Comparison of ENCODE assay signal across 11 cellular contexts in the genomic region with DNA sequence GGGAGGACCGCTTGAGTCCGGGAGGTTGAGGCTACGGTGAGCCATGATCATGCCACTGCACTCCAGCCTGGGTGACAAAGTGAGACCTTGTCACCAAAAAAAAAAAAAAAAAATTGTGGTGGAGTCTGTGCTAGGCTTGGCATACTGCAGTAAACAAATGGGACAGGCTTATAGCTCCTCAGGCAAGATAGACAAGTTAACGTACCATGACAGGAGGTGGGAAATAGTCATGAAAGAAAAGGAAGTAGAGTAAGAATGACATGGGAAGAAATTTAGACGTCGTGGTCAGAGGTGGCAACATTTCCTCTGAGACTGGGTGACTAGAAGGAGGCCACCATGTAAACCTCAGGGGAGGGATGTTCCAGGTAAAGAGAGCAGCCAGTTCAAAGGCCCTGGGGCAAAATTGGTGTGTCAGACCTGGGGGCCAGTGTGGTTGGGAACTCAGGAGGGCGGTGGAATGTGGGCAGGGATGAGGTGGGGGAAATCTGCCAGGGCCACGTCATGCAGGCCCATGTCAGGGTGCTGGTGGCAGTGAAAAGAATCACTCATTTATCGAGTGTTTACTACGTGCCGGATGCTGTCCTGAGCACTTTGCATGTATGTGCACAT. TPM values are rescaled to one million over a fixed set of nuclear protein-coding genes. Genes with fewer than 3 reads are reported as not detected.
DNase-seq lines count a peak whose midpoint lies in the region; ATAC-seq, FAIRE-seq and TF ChIP-seq lines count a peak whose summit lies in the region.
"Had no signal": no experiment of that assay in that cellular context is flagged by ENCODE, and none has a peak within 500 bp of the region (broad histone marks: within the 10 kb centered on the region; RNA-seq: fewer than 3 reads in every experiment).

No MANE protein-coding gene starts in this region.

- H4K20me1 ChIP-seq in DOHH2 (ENCODE audit: control insufficient read depth, insufficient read depth, low read depth, low read length) (peaks cover 33% of the 10 kb centered on the region), K562 (replicated peaks; ENCODE audit: control insufficient read depth, insufficient read depth, low read length) (peaks cover 35% of the 10 kb centered on the region), neural progenitor cell (ENCODE audit: low read depth) (peaks cover 81% of the 10 kb centered on the region)

- no peak overlapping the region for H4K8ac ChIP-seq in neuronal stem cell (ENCODE audit: low read depth, low read length)

- TF ChIP-seq POLR2A in K562 (conservative IDR thresholded peaks at IDR 0.05), result no peak; the same call in 1 of the 2 replicates

- no peaks in the 10 kb centered on the region for H3K9me2 ChIP-seq in DOHH2 (replicated peaks; ENCODE audit: control insufficient read depth, low read length)

- CTCF ChIA-PET in K562 (lab: Yijun Ruan, JAX; ENCODE audit: low intra/inter-chr PET ratio), result no interaction called here

- H2BK5ac ChIP-seq in neuronal stem cell (ENCODE audit: low read length), result no peak overlapping the region

- peaks cover 3% of the 10 kb centered on the region for H3K9me1 ChIP-seq in K562 (ENCODE audit: control insufficient read depth, insufficient read depth, low read length)

- H2BK120ac ChIP-seq in neuronal stem cell (ENCODE audit: low read depth, low read length), result no peak overlapping the region

- no peak overlapping the region for H3K14ac ChIP-seq in neuronal stem cell (ENCODE audit: low read length)

- H3K27ac Mint-ChIP-seq in T-helper 1 cell treated with Interleukin-12 subunit alpha and Interleukin-12 subunit beta and Interleukin-4 antibody, amounts not matched to agents 30 μg/mL and 1 μg/mL, for 36 hours, result peak overlapping the region; percentile 64
- H3K27ac Mint-ChIP-seq in neural progenitor cell, result no peak overlapping the region

- no peaks in the 10 kb centered on the region for H3K9me3 ChIP-seq in DOHH2 (ENCODE audit: control insufficient read depth, insufficient read depth, low read length)
- no peaks in the 10 kb centered on the region for H3K9me3 ChIP-seq in K562 (replicated peaks; ENCODE audit: control insufficient read depth, insufficient read depth, low read depth, low read length)
- H3K9me3 ChIP-seq in neural progenitor cell (ENCODE audit: low read depth), result no peaks in the 10 kb centered on the region
- H3K9me3 ChIP-seq in neuronal stem cell (replicated peaks in 1 of 2; ENCODE audit: control insufficient read depth in 2 of 2, insufficient read depth in 1 of 2, low read depth in 1 of 2, low read length in 2 of 2), result peaks cover 2 to 3% of the 10 kb centered on the region in 2 donors
- H3K9me3 ChIP-seq: thyroid gland had no signal

- FAIRE-seq in K562 (lab: Jason Lieb, UNC), result no peak

- intact Hi-C loops in K562 (cut with micrococcal nuclease), result no loop called here

- WGBS in K562 (ENCODE audit: insufficient coverage, low coverage, missing lambda C conversion rate), result 89% methylated on average over 7 of the region's 11 CpGs
- no CpG with 5 or more reads among the region's 11 CpGs for whole genome bisulfite sequencing in neuronal stem cell (ENCODE audit: extremely low coverage in 2 of 2, insufficient read length in 2 of 2, insufficient replicate concordance in 1 of 2), 2 donors

- H3K4me3 ChIP-seq in DOHH2 (ENCODE audit: low read length), result no peak overlapping the region
- no peak overlapping the region for H3K4me3 ChIP-seq in K562
- H3K4me3 ChIP-seq in neural progenitor cell, result no peak overlapping the region
- H3K4me3 ChIP-seq in neuronal stem cell (ENCODE audit: low read length in 2 of 2), result no peak overlapping the region
- H3K4me3 ChIP-seq: thyroid gland had no signal

- H2AFZ ChIP-seq in K562 (ENCODE audit: low read depth, low read length), result no peak overlapping the region
- no peak overlapping the region for H2AFZ ChIP-seq in neural progenitor cell (replicated peaks)
- H2AFZ ChIP-seq in neuronal stem cell (ENCODE audit: low read length), result no peak overlapping the region

- peaks cover 18% of the 10 kb centered on the region for H3K79me1 ChIP-seq in neuronal stem cell (ENCODE audit: low read depth, low read length)

- H3K4me3 Mint-ChIP-seq in T-helper 1 cell treated with Interleukin-12 subunit alpha and Interleukin-12 subunit beta and Interleukin-4 antibody, amounts not matched to agents 30 μg/mL and 1 μg/mL, for 36 hours, result peak overlapping the region; percentile 41
- H3K4me3 Mint-ChIP-seq in neural progenitor cell, result peak overlapping the region; percentile 12

- H3K4me2 ChIP-seq in DOHH2 (ENCODE audit: low read length), result peak overlapping the region; percentile 11; the same call in 1 of the 2 replicates
- no peak overlapping the region for H3K4me2 ChIP-seq in K562 (ENCODE audit: insufficient read depth, low read length)
- H3K4me2 ChIP-seq in neural progenitor cell, result no peak overlapping the region
- no peak overlapping the region for H3K4me2 ChIP-seq in neuronal stem cell (ENCODE audit: insufficient read depth, low read length, poor library complexity, severe bottlenecking)

- no peak for ATAC-seq in K562
- ATAC-seq in GM21529 (IDR thresholded peaks at IDR 0.05; ENCODE audit: unreplicated experiment), result no peak
- no peak for ATAC-seq in GM19328 (IDR thresholded peaks at IDR 0.05; ENCODE audit: unreplicated experiment)

- H3K27ac ChIP-seq in DOHH2 (ENCODE audit: low read depth, low read length) (no peak overlapping the region), K562 (ENCODE audit: extremely low read depth, low read depth, low read length) (no peak overlapping the region; the same call in 2 of the 3 replicates), neural progenitor cell (no peak overlapping the region), neuronal stem cell (replicated peaks; ENCODE audit: low read length) (no peak overlapping the region)
- H3K27ac ChIP-seq: thyroid gland had no signal

- peaks cover 51% of the 10 kb centered on the region for H3K36me3 Mint-ChIP-seq in T-helper 1 cell treated with Interleukin-12 subunit alpha and Interleukin-12 subunit beta and Interleukin-4 antibody, amounts not matched to agents 30 μg/mL and 1 μg/mL, for 36 hours (ENCODE audit: low read depth)
- H3K36me3 Mint-ChIP-seq in neural progenitor cell, result peaks cover 40% of the 10 kb centered on the region

- DNase-seq in K562 (ENCODE audit: extremely low read depth in 1 of 4, low spot score in 3 of 4) (no peak), neural progenitor cell (ENCODE audit: low spot score) (no peak), cerebellum (ENCODE audit: low spot score) (no peak), neuronal stem cell (ENCODE audit: low spot score) (no peak)
- DNase-seq: Calu3, NCI-H69, thyroid gland had no signal

- no peak overlapping the region for H2BK15ac ChIP-seq in neuronal stem cell (ENCODE audit: low read length)

- in situ Hi-C loops in K562 (cut with MboI), result no loop called here

- peaks cover 87% of the 10 kb centered on the region for H3K36me3 ChIP-seq in DOHH2 (ENCODE audit: control insufficient read depth, low read length)
- peaks cover 88% of the 10 kb centered on the region for H3K36me3 ChIP-seq in K562 (ENCODE audit: control insufficient read depth, insufficient read depth, low read length)
- H3K36me3 ChIP-seq in neural progenitor cell, result peaks cover 6% of the 10 kb centered on the region
- H3K36me3 ChIP-seq in neuronal stem cell (replicated peaks in 1 of 2; ENCODE audit: control insufficient read depth in 2 of 2, insufficient read depth in 2 of 2, low read length in 2 of 2), result peaks cover 55 to 90% of the 10 kb centered on the region in 2 donors

- H3K4me1 Mint-ChIP-seq in T-helper 1 cell treated with Interleukin-12 subunit alpha and Interleukin-12 subunit beta and Interleukin-4 antibody, amounts not matched to agents 30 μg/mL and 1 μg/mL, for 36 hours (ENCODE audit: low read depth), result peaks cover 48% of the 10 kb centered on the region
- H3K4me1 Mint-ChIP-seq in neural progenitor cell, result peaks cover 32% of the 10 kb centered on the region

- H3K27me3 ChIP-seq in DOHH2 (ENCODE audit: control insufficient read depth, low read length), result no peaks in the 10 kb centered on the region
- H3K27me3 ChIP-seq in K562 (ENCODE audit: control insufficient read depth in 2 of 2, insufficient read depth in 2 of 2, low read length in 2 of 2), result no peaks in the 10 kb centered on the region
- H3K27me3 ChIP-seq in neural progenitor cell, result no peaks in the 10 kb centered on the region
- H3K27me3 ChIP-seq in neuronal stem cell (ENCODE audit: control insufficient read depth in 3 of 3, insufficient read depth in 3 of 3, low read depth in 1 of 3, low read length in 3 of 3), result no peaks in the 10 kb centered on the region
- H3K27me3 ChIP-seq: thyroid gland had no signal

- TF ChIP-seq CTCF in DOHH2 (IDR thresholded peaks at IDR 0.05; ENCODE audit: low read depth, low read length, poor library complexity, severe bottlenecking) (no peak), K562 (IDR thresholded peaks at IDR 0.05 in 2 of 3, conservative IDR thresholded peaks at IDR 0.05 in 1 of 3; ENCODE audit: insufficient read depth in 2 of 3, low read depth in 1 of 3, low read length in 3 of 3) (no peak), neural progenitor cell (IDR thresholded peaks at IDR 0.05) (no peak)

- H3K9ac ChIP-seq in K562 (ENCODE audit: insufficient read depth in 1 of 2, low read depth in 2 of 2, low read length in 2 of 2) (peak overlapping the region in 1 of 2 experiments; percentile 40; a peak in 2 of 4 replicates), neural progenitor cell (no peak overlapping the region), neuronal stem cell (ENCODE audit: low read depth, low read length, poor library complexity) (no peak overlapping the region)

- H3K4ac ChIP-seq in neuronal stem cell (ENCODE audit: low read length), result no peak overlapping the region

- peaks cover 40% of the 10 kb centered on the region for H3K4me1 ChIP-seq in DOHH2 (ENCODE audit: control insufficient read depth, low read length)
- peaks cover 18 to 31% of the 10 kb centered on the region in 2 experiments; a peak in 4 of 5 replicates for H3K4me1 ChIP-seq in K562 (replicated peaks in 1 of 2; ENCODE audit: control insufficient read depth in 2 of 2, insufficient read depth in 2 of 2, low read length in 2 of 2)
- H3K4me1 ChIP-seq in neural progenitor cell, result peaks cover 18% of the 10 kb centered on the region
- H3K4me1 ChIP-seq in neuronal stem cell (ENCODE audit: control insufficient read depth in 2 of 2, insufficient read depth in 1 of 2, low read depth in 1 of 2, low read length in 2 of 2), result peaks cover 4 to 7% of the 10 kb centered on the region in 2 donors

- H3K79me2 ChIP-seq in DOHH2 (ENCODE audit: control insufficient read depth, low read length) (peaks cover 90% of the 10 kb centered on the region), K562 (ENCODE audit: control insufficient read depth, insufficient read depth, low read length) (peaks cover 82% of the 10 kb centered on the region), neural progenitor cell (ENCODE audit: low read depth) (peaks cover 81% of the 10 kb centered on the region)

- no peak for TF ChIP-seq RAD21 in K562 (CRISPR knock-in tag; conservative IDR thresholded peaks at IDR 0.05 in 1 of 2, IDR thresholded peaks at IDR 0.05 in 1 of 2)

- no peak overlapping the region for H4K91ac ChIP-seq in neuronal stem cell (ENCODE audit: low read depth, low read length, poor library complexity)

- no peaks in the 10 kb centered on the region for H3K27me3 Mint-ChIP-seq in T-helper 1 cell treated with Interleukin-12 subunit alpha and Interleukin-12 subunit beta and Interleukin-4 antibody, amounts not matched to agents 30 μg/mL and 1 μg/mL, for 36 hours (ENCODE audit: low read depth)
- peaks cover 6% of the 10 kb centered on the region for H3K27me3 Mint-ChIP-seq in neural progenitor cell (ENCODE audit: insufficient read depth, low read depth)

- no peaks in the 10 kb centered on the region for H3K9me3 Mint-ChIP-seq in T-helper 1 cell treated with Interleukin-12 subunit alpha and Interleukin-12 subunit beta and Interleukin-4 antibody, amounts not matched to agents 30 μg/mL and 1 μg/mL, for 36 hours
- no peaks in the 10 kb centered on the region for H3K9me3 Mint-ChIP-seq in neural progenitor cell

- no peak overlapping the region for H2AK5ac ChIP-seq in neuronal stem cell (ENCODE audit: low read depth, low read length)

- BruUV-seq in K562 (replicated peaks; lab: Mats Ljungman, UMichigan), result no TSS peak

- POLR2A ChIA-PET in K562 (lab: Yijun Ruan, JAX), result interaction anchor here (1.2 to 2.3 kb wide), 5 partner anchors 9 to 21 kb away, joined by 4 to 8 read pairs (median 5); a partner anchor contains a TSS

- no peak overlapping the region for H3K23ac ChIP-seq in neuronal stem cell (ENCODE audit: low read depth, low read length, poor library complexity)

- no peak overlapping the region for H2BK12ac ChIP-seq in neuronal stem cell (ENCODE audit: low read length)

- TF ChIP-seq EP300 in K562 (IDR thresholded peaks at IDR 0.05; ENCODE audit: low read length), result no peak

- H3F3A ChIP-seq in DOHH2 (ENCODE audit: control insufficient read depth, insufficient read depth) (peaks cover 2% of the 10 kb centered on the region; the same call in 1 of the 2 replicates), neural progenitor cell (ENCODE audit: low read depth) (peaks cover 24% of the 10 kb centered on the region)

- H3K18ac ChIP-seq in neuronal stem cell (ENCODE audit: low read length), result no peak overlapping the region

RNA-seq across cellular contexts. Expression of a gene that starts 5.6 kb away (rescaled TPM):
- 98.7 and 181 TPM in 2 replicates for total RNA-seq in K562 (2011; cell fraction: chromatin; rRNA removed; ENCODE audit: low replicate concordance)
- total RNA-seq in K562 (2011; cell fraction: nucleolus; rRNA removed), result 171 and 186 TPM in 2 replicates
- total RNA-seq in K562 (2011; cell fraction: nucleoplasm; rRNA removed), result 154 and 155 TPM in 2 replicates
- 311 and 436 TPM in 2 replicates for total RNA-seq in K562 (2014; rRNA removed)
- 83.8 and 106 TPM in 2 replicates for total RNA-seq in K562 (2014; rRNA removed; fragmentation: Illumina TruSeq; extraction: Trizol)
- 130 and 150 TPM in 2 replicates for total RNA-seq in K562 (2015; rRNA removed; fragmentation: Illumina TruSeq; extraction: Trizol)
- total RNA-seq in K562 (2021), result 185 and 193 TPM in 2 replicates
- 230 and 371 TPM in 2 replicates for polyA plus RNA-seq in K562 (2011; rRNA removed)
- polyA plus RNA-seq in K562 (2011; cell fraction: cytosol; rRNA removed), result 179 and 223 TPM in 2 replicates
- 665 and 764 TPM in 2 replicates for polyA plus RNA-seq in K562 (2011; cell fraction: nucleus; rRNA removed)
- polyA plus RNA-seq in K562 (2012), result 170 and 298 TPM in 2 replicates
- 205 and 262 TPM in 2 replicates for polyA plus RNA-seq in K562 (2014; fragmentation: Illumina TruSeq; extraction: Trizol)
- polyA plus RNA-seq in K562 (2014; fragmentation: Nextera tagmentation; extraction: Ambion mirVana), result 10 to 100 TPM; 16.3 to 24.7 TPM
- 210 and 224 TPM in 2 replicates for polyA plus RNA-seq in K562 (2014; rRNA removed)
- polyA minus RNA-seq in K562 (2011; rRNA and poly(A)+ RNA removed), result 186 and 256 TPM in 2 replicates
- 217 TPM in 2 replicates for polyA minus RNA-seq in K562 (2011; cell fraction: cytosol; rRNA and poly(A)+ RNA removed)
- 65.8 and 91.3 TPM in 2 replicates for polyA minus RNA-seq in K562 (2011; cell fraction: nucleus; rRNA and poly(A)+ RNA removed)
- total RNA-seq in neural progenitor cell (ENCODE audit: low replicate concordance), result 112 and 179 TPM in 2 replicates
- 34.3 TPM for total RNA-seq in cerebellum
- polyA plus RNA-seq in neuronal stem cell (2013, experiment 1 of 2), result 346 TPM
- polyA plus RNA-seq in neuronal stem cell (2013, experiment 2 of 2), result 347 TPM

RNA-seq across cellular contexts. Expression of a gene that starts 6.3 kb away (rescaled TPM):
- 17.6 and 35.1 TPM in 2 replicates for total RNA-seq in K562 (2011; cell fraction: chromatin; rRNA removed; ENCODE audit: low replicate concordance)
- 16.7 and 18.3 TPM in 2 replicates for total RNA-seq in K562 (2011; cell fraction: nucleolus; rRNA removed)
- 22.2 and 28.6 TPM in 2 replicates for total RNA-seq in K562 (2011; cell fraction: nucleoplasm; rRNA removed)
- total RNA-seq in K562 (2014; rRNA removed), result 2.3 and 3.3 TPM in 2 replicates
- 1.7 and 2.0 TPM in 2 replicates for total RNA-seq in K562 (2014; rRNA removed; fragmentation: Illumina TruSeq; extraction: Trizol)
- 1.7 and 2.9 TPM in 2 replicates for total RNA-seq in K562 (2015; rRNA removed; fragmentation: Illumina TruSeq; extraction: Trizol)
- 14.4 and 16.6 TPM in 2 replicates for total RNA-seq in K562 (2021)
- polyA plus RNA-seq in K562 (2011; rRNA removed), result 4.9 and 12.9 TPM in 2 replicates
- polyA plus RNA-seq in K562 (2011; cell fraction: cytosol; rRNA removed), result 10.8 and 11.7 TPM in 2 replicates
- polyA plus RNA-seq in K562 (2011; cell fraction: nucleus; rRNA removed), result 28.9 and 39.1 TPM in 2 replicates
- polyA plus RNA-seq in K562 (2012), result 14.9 and 28.4 TPM in 2 replicates
- 12.8 and 13.1 TPM in 2 replicates for polyA plus RNA-seq in K562 (2014; fragmentation: Illumina TruSeq; extraction: Trizol)
- polyA plus RNA-seq in K562 (2014; fragmentation: Nextera tagmentation; extraction: Ambion mirVana), result 1 to 10 TPM; 4.8 to 5.1 TPM
- 7.5 and 8.5 TPM in 2 replicates for polyA plus RNA-seq in K562 (2014; rRNA removed)
- polyA minus RNA-seq in K562 (2011; rRNA and poly(A)+ RNA removed), result 3.5 and 4.1 TPM in 2 replicates
- polyA minus RNA-seq in K562 (2011; cell fraction: cytosol; rRNA and poly(A)+ RNA removed), result 12.6 and 20.3 TPM in 2 replicates
- 3.8 and 7.0 TPM in 2 replicates for polyA minus RNA-seq in K562 (2011; cell fraction: nucleus; rRNA and poly(A)+ RNA removed)
- 1.9 and 4.3 TPM in 2 replicates for total RNA-seq in neural progenitor cell (ENCODE audit: low replicate concordance)
- 0.82 TPM for total RNA-seq in cerebellum
- polyA plus RNA-seq in neuronal stem cell (2013, experiment 1 of 2), result 12.8 TPM
- polyA plus RNA-seq in neuronal stem cell (2013, experiment 2 of 2), result 13.2 TPM

RNA-seq across cellular contexts. Expression of a gene that starts 18.7 kb away (rescaled TPM):
- 2.7 and 4.0 TPM in 2 replicates for total RNA-seq in K562 (2011; cell fraction: chromatin; rRNA removed; ENCODE audit: low replicate concordance)
- not detected in 2 replicates for total RNA-seq in K562 (2011; cell fraction: nucleolus; rRNA removed)
- not detected in 2 replicates for total RNA-seq in K562 (2011; cell fraction: nucleoplasm; rRNA removed)
- not detected in 2 replicates for total RNA-seq in K562 (2014; rRNA removed)
- total RNA-seq in K562 (2014; rRNA removed; fragmentation: Illumina TruSeq; extraction: Trizol), result not detected in 2 replicates
- total RNA-seq in K562 (2015; rRNA removed; fragmentation: Illumina TruSeq; extraction: Trizol), result not detected in 2 replicates
- total RNA-seq in K562 (2021), result not detected in 2 replicates
- polyA plus RNA-seq in K562 (2011; rRNA removed), result not detected in 2 replicates
- not detected in 2 replicates for polyA plus RNA-seq in K562 (2011; cell fraction: cytosol; rRNA removed)
- polyA plus RNA-seq in K562 (2011; cell fraction: nucleus; rRNA removed), result 0.74 TPM in 1 of 2 replicates, not detected in the other
- 0.93 TPM in 1 of 2 replicates, not detected in the other for polyA plus RNA-seq in K562 (2012)
- polyA plus RNA-seq in K562 (2014; fragmentation: Illumina TruSeq; extraction: Trizol), result not detected in 2 replicates
- not detected for polyA plus RNA-seq in K562 (2014; fragmentation: Nextera tagmentation; extraction: Ambion mirVana)
- 0.21 and 1.1 TPM in 2 replicates for polyA plus RNA-seq in K562 (2014; rRNA removed)
- polyA minus RNA-seq in K562 (2011; rRNA and poly(A)+ RNA removed), result not detected in 2 replicates
- not detected in 2 replicates for polyA minus RNA-seq in K562 (2011; cell fraction: cytosol; rRNA and poly(A)+ RNA removed)
- not detected in 2 replicates for polyA minus RNA-seq in K562 (2011; cell fraction: nucleus; rRNA and poly(A)+ RNA removed)
- not detected in 2 replicates for total RNA-seq in neural progenitor cell (ENCODE audit: low replicate concordance)
- 2.5 TPM for total RNA-seq in cerebellum
- 0.15 TPM for polyA plus RNA-seq in neuronal stem cell (2013, experiment 1 of 2)
- 0.32 TPM for polyA plus RNA-seq in neuronal stem cell (2013, experiment 2 of 2)
- total RNA-seq: thyroid gland had no signal

RNA-seq across cellular contexts. Expression of a gene that starts 21.4 kb away (rescaled TPM):
- 17.4 and 18.8 TPM in 2 replicates for total RNA-seq in K562 (2011; cell fraction: chromatin; rRNA removed; ENCODE audit: low replicate concordance)
- 12.3 and 13.6 TPM in 2 replicates for total RNA-seq in K562 (2011; cell fraction: nucleolus; rRNA removed)
- 11.1 and 23.1 TPM in 2 replicates for total RNA-seq in K562 (2011; cell fraction: nucleoplasm; rRNA removed)
- total RNA-seq in K562 (2014; rRNA removed), result 11.9 and 14.8 TPM in 2 replicates
- total RNA-seq in K562 (2014; rRNA removed; fragmentation: Illumina TruSeq; extraction: Trizol), result 1.9 and 4.2 TPM in 2 replicates
- 7.7 and 9.2 TPM in 2 replicates for total RNA-seq in K562 (2015; rRNA removed; fragmentation: Illumina TruSeq; extraction: Trizol)
- total RNA-seq in K562 (2021), result 15.4 and 15.6 TPM in 2 replicates
- 11.7 and 14.6 TPM in 2 replicates for polyA plus RNA-seq in K562 (2011; rRNA removed)
- 24.7 and 32.5 TPM in 2 replicates for polyA plus RNA-seq in K562 (2011; cell fraction: cytosol; rRNA removed)
- 23.7 and 28.9 TPM in 2 replicates for polyA plus RNA-seq in K562 (2011; cell fraction: nucleus; rRNA removed)
- 15.9 and 29.9 TPM in 2 replicates for polyA plus RNA-seq in K562 (2012)
- polyA plus RNA-seq in K562 (2014; fragmentation: Illumina TruSeq; extraction: Trizol), result 9.0 and 14.6 TPM in 2 replicates
- under 1 TPM; 0.28 to 0.92 TPM for polyA plus RNA-seq in K562 (2014; fragmentation: Nextera tagmentation; extraction: Ambion mirVana)
- polyA plus RNA-seq in K562 (2014; rRNA removed), result 20.4 and 20.9 TPM in 2 replicates
- polyA minus RNA-seq in K562 (2011; rRNA and poly(A)+ RNA removed), result 2.0 and 2.6 TPM in 2 replicates
- polyA minus RNA-seq in K562 (2011; cell fraction: cytosol; rRNA and poly(A)+ RNA removed), result 2.4 and 3.2 TPM in 2 replicates
- polyA minus RNA-seq in K562 (2011; cell fraction: nucleus; rRNA and poly(A)+ RNA removed), result 1.8 and 3.1 TPM in 2 replicates
- total RNA-seq in neural progenitor cell (ENCODE audit: low replicate concordance), result 12.9 and 27.0 TPM in 2 replicates
- 4.5 TPM for total RNA-seq in cerebellum
- 15.1 TPM for polyA plus RNA-seq in neuronal stem cell (2013, experiment 1 of 2)
- 14.9 TPM for polyA plus RNA-seq in neuronal stem cell (2013, experiment 2 of 2)

RNA-seq across cellular contexts. Expression of a gene that starts 39.7 kb away (rescaled TPM):
- 7.8 and 24.0 TPM in 2 replicates for total RNA-seq in K562 (2011; cell fraction: chromatin; rRNA removed; ENCODE audit: low replicate concordance)
- 14.8 and 15.4 TPM in 2 replicates for total RNA-seq in K562 (2011; cell fraction: nucleolus; rRNA removed)
- total RNA-seq in K562 (2011; cell fraction: nucleoplasm; rRNA removed), result 8.1 and 11.3 TPM in 2 replicates
- total RNA-seq in K562 (2014; rRNA removed) (7.4 and 8.7 TPM in 2 replicates), K562 (2014; rRNA removed; fragmentation: Illumina TruSeq; extraction: Trizol) (3.4 and 4.0 TPM in 2 replicates), K562 (2015; rRNA removed; fragmentation: Illumina TruSeq; extraction: Trizol) (4.7 and 5.1 TPM in 2 replicates), K562 (2021) (9.0 and 9.3 TPM in 2 replicates), neural progenitor cell (ENCODE audit: low replicate concordance) (6.5 and 12.4 TPM in 2 replicates), cerebellum (6.7 TPM)
- polyA plus RNA-seq in K562 (2011; rRNA removed) (6.0 and 6.1 TPM in 2 replicates), K562 (2014; fragmentation: Illumina TruSeq; extraction: Trizol) (5.8 and 6.6 TPM in 2 replicates), K562 (2014; fragmentation: Nextera tagmentation; extraction: Ambion mirVana) (under 1 TPM; 0.08 to 0.22 TPM), K562 (2014; rRNA removed) (6.4 and 8.9 TPM in 2 replicates)
- 6.4 and 8.6 TPM in 2 replicates for polyA plus RNA-seq in K562 (2011; cell fraction: cytosol; rRNA removed)
- 5.3 and 9.3 TPM in 2 replicates for polyA plus RNA-seq in K562 (2011; cell fraction: nucleus; rRNA removed)
- 6.0 and 10.0 TPM in 2 replicates for polyA plus RNA-seq in K562 (2012)
- polyA minus RNA-seq in K562 (2011; rRNA and poly(A)+ RNA removed), result 7.3 and 9.6 TPM in 2 replicates
- 3.9 and 6.0 TPM in 2 replicates for polyA minus RNA-seq in K562 (2011; cell fraction: cytosol; rRNA and poly(A)+ RNA removed)
- 4.3 and 4.7 TPM in 2 replicates for polyA minus RNA-seq in K562 (2011; cell fraction: nucleus; rRNA and poly(A)+ RNA removed)
- polyA plus RNA-seq in neuronal stem cell (2013, experiment 1 of 2), result 4.7 TPM
- 4.7 TPM for polyA plus RNA-seq in neuronal stem cell (2013, experiment 2 of 2)
